28 cellular contexts compared by ENCODE assay signal in the genomic region with DNA sequence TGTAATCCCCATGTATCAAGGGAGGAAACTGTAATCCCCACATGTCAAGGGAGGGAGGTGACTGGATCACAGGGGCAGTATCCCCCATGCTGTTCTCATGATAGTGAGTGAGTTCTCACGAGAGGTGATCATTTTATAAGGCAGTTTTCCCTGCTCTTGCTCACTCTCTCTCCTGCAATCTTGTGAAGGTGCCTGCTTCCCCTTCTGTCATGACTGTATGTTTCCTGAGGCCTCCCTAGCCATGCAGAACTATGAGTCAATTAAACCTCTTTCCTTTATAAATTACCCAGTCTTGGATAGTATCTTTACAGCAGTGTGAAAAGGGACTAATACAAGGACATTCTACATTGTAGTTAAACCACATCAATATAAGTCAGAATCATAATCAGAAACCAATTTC.
"Had no signal": no experiment of that assay in that cellular context is flagged by ENCODE, and none has a peak within 500 bp of the region (broad histone marks: within the 10 kb centered on the region; RNA-seq: fewer than 3 reads in every experiment).

No MANE protein-coding gene starts in this region.

- H3K9me3 ChIP-seq: adrenal gland had no signal

- H3K27ac ChIP-seq: adrenal gland, body of pancreas, heart right ventricle, WERI-Rb-1 had no signal

- H3K4me1 ChIP-seq: adrenal gland, body of pancreas had no signal

- H3K36me3 ChIP-seq: adrenal gland, WERI-Rb-1 had no signal

- H3K4me3 ChIP-seq: adrenal gland, body of pancreas, heart right ventricle had no signal

- DNase-seq: activated B cell treated with CpG ODN at 0.5 μM for 24 hours; activated CD4-positive, alpha-beta T cell treated with anti-CD3 and anti-CD28 coated beads for 48 hours; activated CD4-positive, alpha-beta T cell treated with anti-CD3 and anti-CD28 coated beads, Interleukin-2, amount 50 U/mL, for 1 hour; activated CD4-positive, alpha-beta T cell treated with anti-CD3 and anti-CD28 coated beads, Interleukin-2, amount 50 U/mL, for 48 hours; activated CD8-positive, alpha-beta memory T cell treated with anti-CD3 and anti-CD28 coated beads for 24 hours; activated CD8-positive, alpha-beta T cell treated with anti-CD3 and anti-CD28 coated beads for 36 hours; activated effector memory CD4-positive, alpha-beta T cell treated with Interleukin-2 at 50 U/mL for 16 hours; activated gamma-delta T cell treated with Interleukin-2 at 50 U/mL for 16 hours; activated naive CD4-positive, alpha-beta T cell treated with Interleukin-2 at 50 U/mL for 16 hours; activated naive CD8-positive, alpha-beta T cell treated with anti-CD3 and anti-CD28 coated beads for 36 hours; activated naive CD8-positive, alpha-beta T cell treated with anti-CD3 and anti-CD28 coated beads, Interleukin-2, amount 50 U/mL, for 24 hours; activated T-cell treated with anti-CD3 and anti-CD28 coated beads, Interleukin-2, amount 50 U/mL, for 4 hours; adrenal gland; aorta; body of pancreas; cortex of kidney; effector CD8-positive, alpha-beta T cell; foreskin fibroblast; heart right ventricle; T-helper 2 cell; WERI-Rb-1 had no signal

- H3K27me3 ChIP-seq: adrenal gland, body of pancreas, heart right ventricle had no signal

- FAIRE-seq: colon, endometrium, frontal cortex, TTC549 had no signal

- ATAC-seq: activated CD4-positive, CD25-positive, alpha-beta regulatory T cell treated with anti-CD3 and anti-CD28 coated beads, Interleukin-2, amount 50 U/mL, for 24 hours; activated CD8-positive, alpha-beta T cell treated with anti-CD3 and anti-CD28 coated beads for 36 hours; activated naive CD8-positive, alpha-beta T cell treated with anti-CD3 and anti-CD28 coated beads, Interleukin-2, amount 50 U/mL, for 24 hours; activated T-cell treated with anti-CD3 and anti-CD28 coated beads, Interleukin-2, amount 50 U/mL, for 4 hours; activated T-helper 17 cell treated with anti-CD3 and anti-CD28 coated beads, Interleukin-2, amount 50 U/mL, for 72 hours; body of pancreas; esophagus mucosa; heart right ventricle had no signal
